ENCODE assay signal across 35 cellular contexts in the genomic region with DNA sequence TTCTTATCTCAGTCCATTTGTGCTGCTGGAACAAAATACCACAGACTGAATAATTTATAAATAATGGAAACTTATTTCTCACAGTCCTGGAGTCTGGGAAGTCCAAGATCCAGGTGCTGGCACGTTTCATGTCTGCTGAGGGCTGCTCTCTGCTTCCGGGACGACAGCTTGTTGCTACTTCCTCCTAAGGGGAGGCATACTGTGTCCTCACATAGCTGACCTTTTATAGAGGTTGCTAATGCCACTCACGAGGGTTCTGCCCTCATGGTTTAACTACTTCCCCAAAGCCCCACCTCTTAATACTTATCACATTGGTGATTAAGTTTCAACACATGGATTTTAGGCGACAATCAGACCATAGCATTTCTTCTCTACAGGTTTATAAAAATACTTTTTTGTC.
"Had no signal": no experiment of that assay in that cellular context is flagged by ENCODE, and none has a peak within 500 bp of the region (broad histone marks: within the 10 kb centered on the region; RNA-seq: fewer than 3 reads in every experiment).

No MANE protein-coding gene starts in this region.

- H3K4me3 ChIP-seq: MG63, Peyer's patch, SJSA1 had no signal

- DNase-seq: activated CD4-positive, alpha-beta memory T cell treated with anti-CD3 and anti-CD28 coated beads, Interleukin-2, amount 10 ng/mL, durations not matched to agents 7 days and 5 days; activated CD4-positive, alpha-beta T cell treated with anti-CD3 and anti-CD28 coated beads for 1 hour; activated CD4-positive, alpha-beta T cell treated with anti-CD3 and anti-CD28 coated beads for 48 hours; activated CD4-positive, CD25-positive, alpha-beta regulatory T cell; activated CD8-positive, alpha-beta memory T cell treated with anti-CD3 and anti-CD28 coated beads for 24 hours; activated CD8-positive, alpha-beta memory T cell treated with anti-CD3 and anti-CD28 coated beads, Interleukin-2, amount 10 ng/mL, durations not matched to agents 7 days and 5 days; activated CD8-positive, alpha-beta memory T cell treated with anti-CD3 and anti-CD28 coated beads, Interleukin-2, amount 50 U/mL, for 48 hours; activated effector memory CD4-positive, alpha-beta T cell treated with Interleukin-2 at 50 U/mL for 16 hours; activated naive CD4-positive, alpha-beta T cell treated with anti-CD3 and anti-CD28 coated beads, Interleukin-2, amount 10 ng/mL, durations not matched to agents 7 days and 5 days; activated naive CD8-positive, alpha-beta T cell treated with anti-CD3 and anti-CD28 coated beads, Interleukin-2, amount 50 U/mL, for 24 hours; activated T-cell treated with anti-CD3 and anti-CD28 coated beads, Interleukin-2, amount 50 U/mL, for 48 hours; aorta; brain microvascular endothelial cell; central memory CD4-positive, alpha-beta T cell; Kasumi-1; KG1; MG63; NCI-H1092; NCI-H1436 treated with DMSO at 0.1 percent for 48 hours; NCI-H1694 treated with DMSO at 0.1 percent for 48 hours; NCI-H2029; NCI-H510A; NCI-H526; NCI-H748 treated with DMSO at 0.1 percent for 48 hours; NK-92 treated with Interleukin-12 subunit alpha and Interleukin-12 subunit beta, amount 100 ng/mL, for 24 hours; PC-3; Peyer's patch; RPMI8226; SHP77 treated with DMSO at 0.1 percent for 48 hours; SK-N-SH; T-cell; T-helper 2 cell; T-helper 9 cell; WERI-Rb-1 had no signal

- H3K4me1 ChIP-seq: Peyer's patch, SJSA1 had no signal

- H3K36me3 ChIP-seq: brain microvascular endothelial cell, MG63, Peyer's patch, SJSA1, WERI-Rb-1 had no signal

- H3K27ac ChIP-seq: brain microvascular endothelial cell, Peyer's patch, SJSA1, WERI-Rb-1 had no signal

- ATAC-seq: activated CD8-positive, alpha-beta memory T cell treated with anti-CD3 and anti-CD28 coated beads, Interleukin-2, amount 10 ng/mL, durations not matched to agents 7 days and 5 days; activated naive CD8-positive, alpha-beta T cell treated with anti-CD3 and anti-CD28 coated beads, Interleukin-2, amount 50 U/mL, for 24 hours; PC-3; T-cell had no signal

- H3K9me3 ChIP-seq: MG63, Peyer's patch, SJSA1, SK-N-SH had no signal

- H3K27me3 ChIP-seq: brain microvascular endothelial cell, MG63, Peyer's patch, SJSA1 had no signal
